In genomic region chr16:78099372-78100161, GRCh38 we compare ENCODE assay signal across 8 cellular contexts. TPM values are rescaled to one million over a fixed set of nuclear protein-coding genes. Genes with fewer than 3 reads are reported as not detected.
A peak's percentile ranks its signal among the peaks of the same experiment; 100 is the strongest.
DNase-seq lines count a peak whose midpoint lies in the region; ATAC-seq and FAIRE-seq lines count a peak whose summit lies in the region.

WWOX (plus strand) TSS chr16:78099654.

- peak within 1 kb of the TSS; percentile 85 for H3K4me3 Mint-ChIP-seq in activated CD8-positive, alpha-beta memory T cell treated with anti-CD3 and anti-CD28 coated beads, Interleukin-2, amount 10 ng/mL, durations not matched to agents 7 days and 5 days

- H3K27me3 ChIP-seq in NT2/D1 (ENCODE audit: insufficient read depth, insufficient read length) (no peaks in the 10 kb centered on the region), endocrine pancreas (ENCODE audit: control insufficient read depth, insufficient read depth, low read length) (no peaks in the 10 kb centered on the region)

- peak; percentile 96 for ATAC-seq in GM21367 (IDR thresholded peaks at IDR 0.05; ENCODE audit: unreplicated experiment)
- ATAC-seq in activated CD8-positive, alpha-beta memory T cell treated with anti-CD3 and anti-CD28 coated beads, Interleukin-2, amount 10 ng/mL, durations not matched to agents 7 days and 5 days: peak; percentile 93

- peaks cover 13% of the 10 kb centered on the region for H3K36me3 Mint-ChIP-seq in activated CD8-positive, alpha-beta memory T cell treated with anti-CD3 and anti-CD28 coated beads, Interleukin-2, amount 10 ng/mL, durations not matched to agents 7 days and 5 days

- DNase-seq in Caki2 (ENCODE audit: low read depth): peak; percentile 98
- DNase-seq in HTR-8/SVneo (ENCODE audit: insufficient read length, low spot score): peak; percentile 98
- peak; percentile 96 for DNase-seq in NT2/D1 (ENCODE audit: low read depth, low spot score)
- peak; percentile 98 for DNase-seq in activated CD8-positive, alpha-beta memory T cell treated with anti-CD3 and anti-CD28 coated beads, Interleukin-2, amount 10 ng/mL, durations not matched to agents 7 days and 5 days
- DNase-seq in mesenteric fat pad (ENCODE audit: low spot score): peak; percentile 97
- peak; percentile 85 for DNase-seq in stimulated activated CD8-positive, alpha-beta memory T cell treated with anti-CD3 and anti-CD28 coated beads, Interleukin-15, amount 100 ng/mL, for 24 hours (ENCODE audit: low read depth)

- peak within 1 kb of the TSS; percentile 91 for H3K27ac Mint-ChIP-seq in activated CD8-positive, alpha-beta memory T cell treated with anti-CD3 and anti-CD28 coated beads, Interleukin-2, amount 10 ng/mL, durations not matched to agents 7 days and 5 days

- H3K36me3 ChIP-seq in NT2/D1 (ENCODE audit: insufficient read depth, insufficient read length, low read length): peaks cover 26% of the 10 kb centered on the region
- H3K36me3 ChIP-seq in endocrine pancreas (ENCODE audit: control insufficient read depth, insufficient read depth, low read length): no peaks in the 10 kb centered on the region

- FAIRE-seq in HTR-8/SVneo (lab: Jason Lieb, UNC): peak; percentile 93

- peaks cover 6% of the 10 kb centered on the region for H3K27me3 Mint-ChIP-seq in activated CD8-positive, alpha-beta memory T cell treated with anti-CD3 and anti-CD28 coated beads, Interleukin-2, amount 10 ng/mL, durations not matched to agents 7 days and 5 days

- H3K9ac ChIP-seq in NT2/D1 (ENCODE audit: insufficient read length, low read depth): peak within 1 kb of the TSS; percentile 98
- H3K9ac ChIP-seq in endocrine pancreas (ENCODE audit: control insufficient read depth, insufficient read depth, low read length): peak within 1 kb of the TSS; percentile 78

- H3K9me3 ChIP-seq in NT2/D1 (ENCODE audit: insufficient read depth, low read length) (peaks cover 22% of the 10 kb centered on the region; the same call in 1 of the 2 replicates), endocrine pancreas (ENCODE audit: control insufficient read depth, low read length) (no peaks in the 10 kb centered on the region)

- peaks cover 33% of the 10 kb centered on the region for H3K4me1 Mint-ChIP-seq in activated CD8-positive, alpha-beta memory T cell treated with anti-CD3 and anti-CD28 coated beads, Interleukin-2, amount 10 ng/mL, durations not matched to agents 7 days and 5 days

- CTCF ChIA-PET in activated CD8-positive, alpha-beta memory T cell treated with anti-CD3 and anti-CD28 coated beads, Interleukin-2, amount 10 ng/mL, durations not matched to agents 7 days and 5 days (lab: Charles Lee): interaction anchor here (0.6 to 1.9 kb wide), 14 partner anchors 8 to 1174 kb away, joined by 3 to 8 read pairs (median 4); partner anchors contain the start of gene NUDT7

- H3K4me1 ChIP-seq in NT2/D1 (ENCODE audit: insufficient read depth, insufficient read length) (peaks cover 2% of the 10 kb centered on the region), endocrine pancreas (ENCODE audit: control insufficient read depth, insufficient read depth, low read length) (no peaks in the 10 kb centered on the region)

- peaks cover 8% of the 10 kb centered on the region for H3K9me3 Mint-ChIP-seq in activated CD8-positive, alpha-beta memory T cell treated with anti-CD3 and anti-CD28 coated beads, Interleukin-2, amount 10 ng/mL, durations not matched to agents 7 days and 5 days (ENCODE audit: low read depth)

- peak within 1 kb of the TSS; percentile 99 for H3K4me3 ChIP-seq in NT2/D1 (ENCODE audit: insufficient read length, low read depth)
- peak within 1 kb of the TSS; percentile 78 for H3K4me3 ChIP-seq in endocrine pancreas (ENCODE audit: control insufficient read depth, insufficient read depth, low read length)

- in situ Hi-C loops in Caki2 (cut with HindIII; ENCODE audit: low pct_unique_long_range_greater_than_20kb, low sequenced_read_pairs): no loop called here

RNA-seq across cellular contexts. Expression of gene WWOX, which starts in this region (rescaled TPM):
- 6.3 and 15.1 TPM in 2 replicates for total RNA-seq in Caki2 (2014; rRNA removed; shearing (Covaris generic); ENCODE audit: low replicate concordance)
- 10 to 100 TPM; 25.2 to 38.8 TPM for total RNA-seq in activated CD8-positive, alpha-beta memory T cell treated with anti-CD3 and anti-CD28 coated beads, Interleukin-2, amount 10 ng/mL, durations not matched to agents 7 days and 5 days
- total RNA-seq in mesenteric fat pad: 15.8 TPM

Comparison
In these comparisons a context has a peak if more than half of its experiments do, and no peak if none do; other contexts are left out.
1. Peak in every context shown above with its lines: DNase-seq, ATAC-seq and H3K4me3 ChIP-seq.